ENCODE assay signal across 8 cellular contexts in the genomic region with DNA sequence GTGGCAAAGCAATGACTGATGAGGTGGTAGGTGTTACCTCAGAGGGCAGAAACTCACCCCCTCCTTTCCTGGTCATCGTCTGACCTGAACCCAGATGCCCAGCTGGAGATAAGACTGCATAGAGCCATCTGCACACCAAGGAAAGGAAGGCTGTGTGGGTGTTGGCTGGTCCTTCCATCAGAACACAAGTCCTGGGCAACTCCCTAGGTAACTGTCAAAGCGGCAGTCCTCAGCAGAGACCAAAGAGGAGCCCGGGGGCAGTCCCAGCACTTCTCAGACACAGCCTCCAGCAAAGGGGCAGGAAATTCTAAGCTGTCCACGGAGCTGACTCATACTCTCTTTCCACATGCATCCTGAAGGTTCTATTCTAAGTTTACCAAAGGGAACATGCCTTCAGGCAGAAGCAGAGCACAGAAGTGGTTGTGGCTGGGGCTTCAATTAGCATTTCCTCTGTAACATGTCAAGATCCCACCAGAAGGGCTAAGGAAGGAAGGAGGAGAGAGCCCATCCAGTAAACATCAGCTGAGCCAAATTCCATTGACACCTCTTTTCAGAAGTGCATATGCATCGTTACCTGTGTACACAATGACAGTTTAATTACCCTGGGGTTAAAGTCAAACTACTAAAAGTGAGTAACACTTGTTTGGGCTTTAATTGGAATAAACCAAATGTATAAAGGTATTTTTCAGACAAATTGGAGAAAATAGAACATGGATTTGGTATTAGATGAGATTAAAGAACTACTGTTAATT. TPM values are rescaled to one million over a fixed set of nuclear protein-coding genes. Genes with fewer than 3 reads are reported as not detected.
DNase-seq lines count a peak whose midpoint lies in the region; ATAC-seq and TF ChIP-seq lines count a peak whose summit lies in the region.

No MANE protein-coding gene starts in this region.

- in situ Hi-C loops in transverse colon (cut with MboI; ENCODE audit: low pct_ligation_motif_present in 1 of 4, low pct_unique_long_range_greater_than_20kb in 1 of 4, low sequenced_read_pairs in 3 of 4): no loop called here

- H3K9me3 Mint-ChIP-seq in activated naive CD4-positive, alpha-beta T cell treated with anti-CD3 and anti-CD28 coated beads, Interleukin-2, amount 50 U/mL, for 72 hours: no peaks in the 10 kb centered on the region
- H3K9me3 Mint-ChIP-seq in activated naive CD4-positive, alpha-beta T cell treated with anti-CD3 and anti-CD28 coated beads, Interleukin-2, amount 10 ng/mL, durations not matched to agents 7 days and 5 days: no peaks in the 10 kb centered on the region
- H3K9me3 Mint-ChIP-seq in CD8-positive, alpha-beta T cell: no peaks in the 10 kb centered on the region

- peak; percentile 69 to 92 for ATAC-seq in activated naive CD4-positive, alpha-beta T cell treated with anti-CD3 and anti-CD28 coated beads, Interleukin-2, amount 50 U/mL, for 72 hours
- no peak for ATAC-seq in GM18520 (IDR thresholded peaks at IDR 0.05; ENCODE audit: unreplicated experiment)
- no peak for ATAC-seq in CD8-positive, alpha-beta T cell

- H3K9me3 ChIP-seq in SJCRH30 (replicated peaks): no peaks in the 10 kb centered on the region
- no peaks in the 10 kb centered on the region for H3K9me3 ChIP-seq in transverse colon
- H3K9me3 ChIP-seq in CD8-positive, alpha-beta T cell (ENCODE audit: low read length): no peaks in the 10 kb centered on the region

- H3K36me3 Mint-ChIP-seq in activated naive CD4-positive, alpha-beta T cell treated with anti-CD3 and anti-CD28 coated beads, Interleukin-2, amount 50 U/mL, for 72 hours: no peaks in the 10 kb centered on the region
- peaks cover 6% of the 10 kb centered on the region for H3K36me3 Mint-ChIP-seq in activated naive CD4-positive, alpha-beta T cell treated with anti-CD3 and anti-CD28 coated beads, Interleukin-2, amount 10 ng/mL, durations not matched to agents 7 days and 5 days
- H3K36me3 Mint-ChIP-seq in CD8-positive, alpha-beta T cell: no peaks in the 10 kb centered on the region

- 35 to 75% methylated on average over 1 to 5 of the region's 5 CpGs for WGBS in transverse colon (ENCODE audit: low coverage in 1 of 2), 2 donors

- H3K4me1 Mint-ChIP-seq in activated naive CD4-positive, alpha-beta T cell treated with anti-CD3 and anti-CD28 coated beads, Interleukin-2, amount 10 ng/mL, durations not matched to agents 7 days and 5 days: peaks cover 38% of the 10 kb centered on the region
- H3K4me1 Mint-ChIP-seq in CD8-positive, alpha-beta T cell (ENCODE audit: low read depth): peaks cover 14% of the 10 kb centered on the region

- H3K4me1 ChIP-seq in SJCRH30: peaks cover 26% of the 10 kb centered on the region
- peaks cover 18 to 69% (median 35%) of the 10 kb centered on the region in 4 donors for H3K4me1 ChIP-seq in transverse colon
- H3K4me1 ChIP-seq in CD8-positive, alpha-beta T cell (ENCODE audit: insufficient read depth, low read length): peaks cover 14% of the 10 kb centered on the region

- no peaks in the 10 kb centered on the region; the same call in 1 of the 2 replicates for H3K36me3 ChIP-seq in SJCRH30
- no peaks in the 10 kb centered on the region for H3K36me3 ChIP-seq in transverse colon
- H3K36me3 ChIP-seq in CD8-positive, alpha-beta T cell (ENCODE audit: insufficient read depth, low read length): no peaks in the 10 kb centered on the region

- H3K4me3 Mint-ChIP-seq in activated naive CD4-positive, alpha-beta T cell treated with anti-CD3 and anti-CD28 coated beads, Interleukin-2, amount 10 ng/mL, durations not matched to agents 7 days and 5 days: no peak overlapping the region
- no peak overlapping the region for H3K4me3 Mint-ChIP-seq in CD8-positive, alpha-beta T cell

- no peak for TF ChIP-seq CTCF in foreskin fibroblast (IDR thresholded peaks at IDR 0.05; ENCODE audit: low read depth, low read length)
- TF ChIP-seq CTCF in transverse colon (IDR thresholded peaks at IDR 0.05): no peak
- TF ChIP-seq CTCF in CD8-positive, alpha-beta T cell (IDR thresholded peaks at IDR 0.05): no peak

- no peaks in the 10 kb centered on the region for H3K27me3 Mint-ChIP-seq in activated naive CD4-positive, alpha-beta T cell treated with anti-CD3 and anti-CD28 coated beads, Interleukin-2, amount 10 ng/mL, durations not matched to agents 7 days and 5 days
- H3K27me3 Mint-ChIP-seq in CD8-positive, alpha-beta T cell (ENCODE audit: low read depth): peaks cover 31% of the 10 kb centered on the region

- CTCF ChIA-PET in activated naive CD4-positive, alpha-beta T cell treated with anti-CD3 and anti-CD28 coated beads, Interleukin-2, amount 10 ng/mL, durations not matched to agents 7 days and 5 days (lab: Charles Lee): no interaction called here
- CTCF ChIA-PET in CD8-positive, alpha-beta T cell (lab: Charles Lee): interaction anchor here (2.1 kb wide), 1 partner anchor 11 kb away, joined by 5 read pairs; no protein-coding TSS in a partner anchor

- peak in 1 of 2 donors; percentile 67 for DNase-seq in activated naive CD4-positive, alpha-beta T cell treated with anti-CD3 and anti-CD28 coated beads, Interleukin-2, amount 50 U/mL, for 72 hours (ENCODE audit: low spot score in 2 of 2)
- no peak for DNase-seq in activated naive CD4-positive, alpha-beta T cell treated with anti-CD3 and anti-CD28 coated beads, Interleukin-2, amount 10 ng/mL, durations not matched to agents 7 days and 5 days
- DNase-seq in SJCRH30: peak; percentile 31 to 45
- DNase-seq in foreskin fibroblast: peak; percentile 77 to 89
- DNase-seq in transverse colon: peak; percentile 47
- no peak for DNase-seq in CD8-positive, alpha-beta T cell
- DNase-seq in DMS79 treated with DMSO at 0.1 percent for 48 hours (lab: John Stamatoyannopoulos, UW): no peak

- H3K27ac ChIP-seq in SJCRH30 (no peak overlapping the region), transverse colon (peak overlapping the region; percentile 43 to 69 (median 55))
- H3K27ac ChIP-seq in CD8-positive, alpha-beta T cell (ENCODE audit: low read depth, low read length): no peak overlapping the region

- no peak for TF ChIP-seq EP300 in transverse colon (IDR thresholded peaks at IDR 0.05; ENCODE audit: low read depth)

- POLR2A ChIA-PET in CD8-positive, alpha-beta T cell (lab: Charles Lee): no interaction called here

- intact Hi-C loops in transverse colon (cut with DNase I; ENCODE audit: low total_unique reads): no loop called here
- intact Hi-C loops in CD8-positive, alpha-beta T cell (cut with DNase I, micrococcal nuclease): no loop called here

- TF ChIP-seq POLR2A in transverse colon (IDR thresholded peaks at IDR 0.05): no peak

- H3K27ac Mint-ChIP-seq in activated naive CD4-positive, alpha-beta T cell treated with anti-CD3 and anti-CD28 coated beads, Interleukin-2, amount 50 U/mL, for 72 hours: no peak overlapping the region
- H3K27ac Mint-ChIP-seq in activated naive CD4-positive, alpha-beta T cell treated with anti-CD3 and anti-CD28 coated beads, Interleukin-2, amount 10 ng/mL, durations not matched to agents 7 days and 5 days: no peak overlapping the region
- no peak overlapping the region for H3K27ac Mint-ChIP-seq in CD8-positive, alpha-beta T cell

- H3K4me3 ChIP-seq in SJCRH30 (no peak overlapping the region), foreskin fibroblast (ENCODE audit: low read depth in 1 of 2, low read length in 2 of 2) (no peak overlapping the region), transverse colon (no peak overlapping the region)
- H3K4me3 ChIP-seq in CD8-positive, alpha-beta T cell (ENCODE audit: low read depth, low read length): no peak overlapping the region

- no peaks in the 10 kb centered on the region for H3K27me3 ChIP-seq in SJCRH30
- no peaks in the 10 kb centered on the region for H3K27me3 ChIP-seq in transverse colon
- no peaks in the 10 kb centered on the region for H3K27me3 ChIP-seq in CD8-positive, alpha-beta T cell (ENCODE audit: insufficient read depth, low read length)

RNA-seq across cellular contexts. Expression of gene SPRED2, which starts 54.7 kb away (rescaled TPM):
- total RNA-seq in activated naive CD4-positive, alpha-beta T cell treated with anti-CD3 and anti-CD28 coated beads, Interleukin-2, amount 50 U/mL, for 72 hours: 1 to 10 TPM; 3.5 to 8.3 TPM
- total RNA-seq in SJCRH30 (2014; rRNA removed; shearing (Covaris generic)): 20.8 and 22.3 TPM in 2 replicates
- 10 to 100 TPM in 3 of 4 donors, 1 to 10 TPM in 1; 8.4 to 34.8 (median 29.7) TPM for total RNA-seq in transverse colon
- 1 to 10 TPM; 2.3 to 2.5 TPM for total RNA-seq in CD8-positive, alpha-beta T cell

Comparison
In these comparisons a context has a peak if more than half of its experiments do, and no peak if none do; other contexts are left out.
1. ATAC-seq: peak in activated naive CD4-positive, alpha-beta T cell treated with anti-CD3 and anti-CD28 coated beads, Interleukin-2, amount 50 U/mL, for 72 hours (2 of 2); none in GM18520 (single experiment) and CD8-positive, alpha-beta T cell (single experiment).
2. DNase-seq: peak in SJCRH30 (2 of 2), foreskin fibroblast (2 of 2) and transverse colon (single experiment); none in activated naive CD4-positive, alpha-beta T cell treated with anti-CD3 and anti-CD28 coated beads, Interleukin-2, amount 10 ng/mL, durations not matched to agents 7 days and 5 days (single experiment), CD8-positive, alpha-beta T cell (0 of 7) and DMS79 treated with DMSO at 0.1 percent for 48 hours (single experiment).
3. H3K27ac ChIP-seq: peak in transverse colon (4 of 4); none in SJCRH30 (single experiment) and CD8-positive, alpha-beta T cell (single experiment).